ENCODE assay signal across 19 cellular contexts in the genomic region with DNA sequence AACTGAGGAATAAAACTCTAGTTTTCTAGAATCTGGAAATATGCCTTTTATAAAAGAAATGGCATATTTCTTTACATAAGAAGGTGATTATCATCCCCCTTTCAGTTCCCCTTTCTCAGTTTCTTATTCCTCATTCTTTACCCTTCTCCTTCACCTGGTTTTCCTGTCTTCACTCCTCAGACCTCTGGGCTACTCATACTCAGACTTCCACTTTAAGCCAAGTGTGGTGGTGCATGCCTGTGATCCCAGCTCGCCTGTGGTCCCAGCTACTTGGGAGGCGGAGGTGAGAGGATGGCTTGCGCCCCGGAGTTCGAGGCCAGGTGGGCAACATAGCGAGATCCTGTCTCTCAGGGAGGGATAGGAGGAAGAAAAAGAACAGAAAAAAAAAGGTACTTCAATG.
DNase-seq lines count a peak whose midpoint lies in the region; ATAC-seq lines count a peak whose summit lies in the region.
"Had no signal": no experiment of that assay in that cellular context is flagged by ENCODE, and none has a peak within 500 bp of the region (broad histone marks: within the 10 kb centered on the region; RNA-seq: fewer than 3 reads in every experiment).

No MANE protein-coding gene starts in this region.

- H3K4me1 Mint-ChIP-seq in memory B cell: peaks cover 16% of the 10 kb centered on the region

- no peaks in the 10 kb centered on the region for H3K36me3 Mint-ChIP-seq in memory B cell

- no peak for DNase-seq in memory B cell (ENCODE audit: low spot score in 2 of 2)
- DNase-seq in NK-92 treated with Interleukin-12 subunit alpha and Interleukin-12 subunit beta, amount 100 ng/mL, for 24 hours (lab: John Stamatoyannopoulos, UW): no peak
- DNase-seq: activated CD4-positive, alpha-beta T cell treated with anti-CD3 and anti-CD28 coated beads, Interleukin-2, amount 10 ng/mL, durations not matched to agents 7 days and 5 days; BE2C; brain microvascular endothelial cell; dermis blood vessel endothelial cell; erythroblast; GF-D8; Kasumi-1; NCI-H146; NCI-H345; SIG-M5; stimulated activated CD4-positive, alpha-beta T cell treated with anti-CD3 and anti-CD28 coated beads, Interleukin-2, amount 100 ng/mL, for 48 hours had no signal

- peak; percentile 57 for ATAC-seq in GM18517 (IDR thresholded peaks at IDR 0.05; ENCODE audit: unreplicated experiment)
- peak; percentile 76 for ATAC-seq in GM21529 (IDR thresholded peaks at IDR 0.05; ENCODE audit: unreplicated experiment)
- peak; percentile 51 for ATAC-seq in HG03521 (IDR thresholded peaks at IDR 0.05; ENCODE audit: unreplicated experiment)
- peak; percentile 86 for ATAC-seq in memory B cell (ENCODE audit: low read depth)
- ATAC-seq in HG02588 (IDR thresholded peaks at IDR 0.05; ENCODE audit: unreplicated experiment): no peak
- no peak for ATAC-seq in HG03196 (IDR thresholded peaks at IDR 0.05; ENCODE audit: unreplicated experiment)

- no peaks in the 10 kb centered on the region for H3K27me3 Mint-ChIP-seq in memory B cell
- H3K27me3 Mint-ChIP-seq: activated CD4-positive, alpha-beta T cell treated with anti-CD3 and anti-CD28 coated beads, Interleukin-2, amount 10 ng/mL, durations not matched to agents 7 days and 5 days; activated naive CD8-positive, alpha-beta T cell had no signal

- no peak overlapping the region for H3K4me3 Mint-ChIP-seq in memory B cell
- H3K4me3 Mint-ChIP-seq: activated CD4-positive, alpha-beta T cell treated with anti-CD3 and anti-CD28 coated beads, Interleukin-2, amount 10 ng/mL, durations not matched to agents 7 days and 5 days; activated naive CD8-positive, alpha-beta T cell had no signal

- H3K27ac Mint-ChIP-seq in memory B cell: no peak overlapping the region
- H3K27ac Mint-ChIP-seq: activated CD4-positive, alpha-beta T cell treated with anti-CD3 and anti-CD28 coated beads, Interleukin-2, amount 10 ng/mL, durations not matched to agents 7 days and 5 days; activated naive CD8-positive, alpha-beta T cell had no signal

- H3K9me3 Mint-ChIP-seq in memory B cell: no peaks in the 10 kb centered on the region
- H3K9me3 Mint-ChIP-seq: activated CD4-positive, alpha-beta T cell treated with anti-CD3 and anti-CD28 coated beads, Interleukin-2, amount 10 ng/mL, durations not matched to agents 7 days and 5 days had no signal

Comparison
In these comparisons a context has a peak if more than half of its experiments do, and no peak if none do; other contexts are left out.
1. ATAC-seq: peak in GM18517 (single experiment), GM21529 (single experiment), HG03521 (single experiment) and memory B cell (single experiment); none in HG02588 (single experiment) and HG03196 (single experiment).